In genomic region chr9:91245432-91246313, GRCh38 we compare ENCODE assay signal across 10 cellular contexts.
DNase-seq lines count a peak whose midpoint lies in the region; ATAC-seq and TF ChIP-seq lines count a peak whose summit lies in the region.
"Had no signal": no experiment of that assay in that cellular context is flagged by ENCODE, and none has a peak within 500 bp of the region (broad histone marks: within the 10 kb centered on the region; RNA-seq: fewer than 3 reads in every experiment).

No MANE protein-coding gene starts in this region.

- H4K5ac ChIP-seq in H9 (ENCODE audit: insufficient read length, low read depth, low read length) = no peak overlapping the region

- H2BK12ac ChIP-seq in H9 (ENCODE audit: insufficient read length, low read depth, low read length) = no peak overlapping the region

- H2AFZ ChIP-seq in H9 (ENCODE audit: low read length) = no peak overlapping the region

- no peak overlapping the region for H3K56ac ChIP-seq in H9 (ENCODE audit: insufficient read length, low read depth, low read length)

- peaks cover 4% of the 10 kb centered on the region; the same call in 1 of the 2 replicates for H3K4me1 ChIP-seq in H9 (ENCODE audit: insufficient read depth, low read length)

- H3K27ac ChIP-seq in H9 (ENCODE audit: insufficient read length, low read depth, low read length) = no peak overlapping the region

- TF ChIP-seq CTCF in CD14-positive monocyte (IDR thresholded peaks at IDR 0.05) = no peak
- TF ChIP-seq CTCF in H9 (conservative IDR thresholded peaks at IDR 0.05) = no peak
- no peak for TF ChIP-seq CTCF in activated CD8-positive, alpha-beta T cell treated with anti-CD3 and anti-CD28 coated beads for 36 hours (IDR thresholded peaks at IDR 0.05)

- H3K23ac ChIP-seq in H9 (ENCODE audit: insufficient read length, low read depth, low read length) = no peak overlapping the region

- H2BK20ac ChIP-seq in H9 (ENCODE audit: low read depth, low read length, poor library complexity, severe bottlenecking) = no peak overlapping the region

- no peak overlapping the region for H3K4me3 Mint-ChIP-seq in CD14-positive monocyte
- H3K4me3 Mint-ChIP-seq in H9 = no peak overlapping the region
- no peak overlapping the region for H3K4me3 Mint-ChIP-seq in activated CD8-positive, alpha-beta T cell treated with anti-CD3 and anti-CD28 coated beads for 36 hours

- CTCF ChIA-PET in activated CD8-positive, alpha-beta T cell treated with anti-CD3 and anti-CD28 coated beads for 36 hours (lab: Charles Lee) = interaction anchor here (1.1 to 2.3 kb wide), 3 partner anchors 9 to 330 kb away, joined by 5 to 8 read pairs (median 7); no protein-coding TSS in a partner anchor

- ATAC-seq in activated CD8-positive, alpha-beta T cell treated with anti-CD3 and anti-CD28 coated beads for 36 hours = peak; percentile 93
- no peak for ATAC-seq in GM18502 (IDR thresholded peaks at IDR 0.05; ENCODE audit: poor library complexity, unreplicated experiment)
- no peak for ATAC-seq in HG03139 (IDR thresholded peaks at IDR 0.05; ENCODE audit: unreplicated experiment)

- H3K36me3 Mint-ChIP-seq in CD14-positive monocyte (no peaks in the 10 kb centered on the region), H9 (ENCODE audit: insufficient read depth in 1 of 3, low read depth in 3 of 3) (no peaks in the 10 kb centered on the region)
- H3K36me3 Mint-ChIP-seq in activated CD8-positive, alpha-beta T cell treated with anti-CD3 and anti-CD28 coated beads for 36 hours (ENCODE audit: low read depth) = peaks cover 19% of the 10 kb centered on the region

- H3K18ac ChIP-seq in H9 (ENCODE audit: insufficient read length, low read depth, low read length) = no peak overlapping the region

- no peaks in the 10 kb centered on the region for H3K9me3 ChIP-seq in H9 (ENCODE audit: control insufficient read depth, low read depth, low read length)

- no CpG with 5 or more reads among the region's 8 CpGs for WGBS in H9 (ENCODE audit: extremely low coverage, insufficient read length, low lambda C conversion rate)

- H3K9me3 Mint-ChIP-seq in CD14-positive monocyte (no peaks in the 10 kb centered on the region), H9 (no peaks in the 10 kb centered on the region)
- no peaks in the 10 kb centered on the region for H3K9me3 Mint-ChIP-seq in activated CD8-positive, alpha-beta T cell treated with anti-CD3 and anti-CD28 coated beads for 36 hours

- DNase-seq in CD14-positive monocyte (ENCODE audit: low spot score) (no peak), H9 (no peak), hepatic stellate cell (ENCODE audit: low spot score) (peak; percentile 18), KG1 (lab: John Stamatoyannopoulos, UW) (no peak), GDM1 (lab: John Stamatoyannopoulos, UW) (no peak)
- DNase-seq in activated CD8-positive, alpha-beta T cell treated with anti-CD3 and anti-CD28 coated beads for 36 hours = peak; percentile 29
- DNase-seq: DMS79, glutamatergic neuron had no signal

- no peaks in the 10 kb centered on the region for H3K23me2 ChIP-seq in H9 (ENCODE audit: insufficient read length, low read depth, low read length, poor library complexity, severe bottlenecking)

- peak overlapping the region in 6 of 7 donors; percentile 16 to 70 (median 60) for H3K27ac Mint-ChIP-seq in CD14-positive monocyte
- H3K27ac Mint-ChIP-seq in H9 = peak overlapping the region in 2 of 3 experiments; percentile 29 to 34; a peak in 5 of 7 replicates
- H3K27ac Mint-ChIP-seq in activated CD8-positive, alpha-beta T cell treated with anti-CD3 and anti-CD28 coated beads for 36 hours = peak overlapping the region; percentile 78

- H3K27me3 Mint-ChIP-seq in CD14-positive monocyte (ENCODE audit: low read depth in 3 of 3) (peaks cover 0 to 3% (median 0%) of the 10 kb centered on the region in 3 donors), H9 (ENCODE audit: low read depth) (no peaks in the 10 kb centered on the region)
- H3K27me3 Mint-ChIP-seq in activated CD8-positive, alpha-beta T cell treated with anti-CD3 and anti-CD28 coated beads for 36 hours = no peaks in the 10 kb centered on the region

- H3K27me3 ChIP-seq in H9 (ENCODE audit: insufficient read depth, low read length) = no peaks in the 10 kb centered on the region

- intact Hi-C loops in CD14-positive monocyte (cut with micrococcal nuclease) = loop anchor here (5.0 kb wide), 1 partner anchor 33 kb away; no protein-coding TSS in a partner anchor
- intact Hi-C loops in activated CD8-positive, alpha-beta T cell treated with anti-CD3 and anti-CD28 coated beads for 36 hours (cut with micrococcal nuclease) = no loop called here

- H3K4me1 Mint-ChIP-seq in CD14-positive monocyte (peaks cover 15% of the 10 kb centered on the region), H9 (peaks cover 24 to 39% of the 10 kb centered on the region in 2 experiments)
- H3K4me1 Mint-ChIP-seq in activated CD8-positive, alpha-beta T cell treated with anti-CD3 and anti-CD28 coated beads for 36 hours (ENCODE audit: low read depth) = peaks cover 32% of the 10 kb centered on the region

- H4K91ac ChIP-seq in H9 (ENCODE audit: insufficient read length, low read depth, low read length) = no peak overlapping the region

- no peak overlapping the region for H2BK5ac ChIP-seq in H9 (ENCODE audit: insufficient read length, low read length)

- no peak overlapping the region for H3K4ac ChIP-seq in H9 (ENCODE audit: low read depth, low read length)

- no peak overlapping the region for H3K9ac ChIP-seq in H9 (ENCODE audit: extremely low read depth, insufficient read length, low read length)

- no peaks in the 10 kb centered on the region for H3K79me2 ChIP-seq in H9 (ENCODE audit: insufficient read depth, low read length)

- H3K79me1 ChIP-seq in H9 (ENCODE audit: insufficient read depth, low read depth, low read length, poor library complexity, severe bottlenecking) = no peaks in the 10 kb centered on the region

- POLR2A ChIA-PET in activated CD8-positive, alpha-beta T cell treated with anti-CD3 and anti-CD28 coated beads for 36 hours (lab: Charles Lee) = interaction anchor here (0.8 to 1.8 kb wide), 3 partner anchors 28 to 77 kb away, joined by 3 to 7 read pairs (median 3); no protein-coding TSS in a partner anchor

- H2BK120ac ChIP-seq in H9 (ENCODE audit: low read depth, low read length, poor library complexity, severe bottlenecking) = no peak overlapping the region

- no peak overlapping the region for H3K4me2 ChIP-seq in H9 (ENCODE audit: insufficient read depth, insufficient read length, low read length)

- no peaks in the 10 kb centered on the region for H4K20me1 ChIP-seq in H9 (ENCODE audit: control insufficient read depth, insufficient read depth, insufficient read length)

- no peak overlapping the region for H3T11ph ChIP-seq in H9 (ENCODE audit: low read length)

- no peak overlapping the region for H3K14ac ChIP-seq in H9 (ENCODE audit: insufficient read depth, low read length)

- no peak overlapping the region for H4K8ac ChIP-seq in H9 (replicated peaks; ENCODE audit: insufficient read length, low read depth, low read length)

- no peak overlapping the region for H2BK15ac ChIP-seq in H9 (ENCODE audit: low read depth, low read length)

- no peak overlapping the region for H2AK5ac ChIP-seq in H9 (ENCODE audit: insufficient read length, low read length)

Comparison
In these comparisons a context has a peak if more than half of its experiments do, and no peak if none do; other contexts are left out.
1. DNase-seq: peak in activated CD8-positive, alpha-beta T cell treated with anti-CD3 and anti-CD28 coated beads for 36 hours (single experiment) and hepatic stellate cell (single experiment); none in CD14-positive monocyte (single experiment), H9 (single experiment), KG1 (single experiment) and GDM1 (single experiment).
2. Peak in every context shown above with its lines, with median percentiles within 50 percentile points of each other: H3K27ac Mint-ChIP-seq.